8 cellular contexts compared by ENCODE assay signal in genomic region chr17:49677134-49677932, GRCh38. TPM values are rescaled to one million over a fixed set of nuclear protein-coding genes. Genes with fewer than 3 reads are reported as not detected.
DNase-seq lines count a peak whose midpoint lies in the region; ATAC-seq lines count a peak whose summit lies in the region.

No MANE protein-coding gene starts in this region.

- peaks cover 37% of the 10 kb centered on the region for H3K4me1 Mint-ChIP-seq in activated T-helper 17 cell treated with anti-CD3 and anti-CD28 coated beads, Interleukin-2, amount 50 U/mL, for 72 hours
- H3K4me1 Mint-ChIP-seq in naive thymus-derived CD8-positive, alpha-beta T cell = peaks cover 39 to 60% (median 58%) of the 10 kb centered on the region in 4 donors
- H3K4me1 Mint-ChIP-seq in stimulated activated memory B cell treated with anti-CD40 and anti-IgM and Interleukin-4, amounts not matched to agents 10 μg/mL and 1 μg/mL and 100 μg/mL, for 72 hours = peaks cover 47% of the 10 kb centered on the region

- POLR2A ChIA-PET in naive thymus-derived CD8-positive, alpha-beta T cell (lab: Charles Lee) = interaction anchor here (0.6 to 3.4 kb wide), 25 partner anchors 12 to 1569 kb away, joined by 3 to 60 read pairs (median 5); partner anchors contain the start of genes FAM117A, KAT7 and XYLT2

- peaks cover 4% of the 10 kb centered on the region for H3K9me3 Mint-ChIP-seq in activated T-helper 17 cell treated with anti-CD3 and anti-CD28 coated beads, Interleukin-2, amount 50 U/mL, for 72 hours
- H3K9me3 Mint-ChIP-seq in naive thymus-derived CD8-positive, alpha-beta T cell = peaks cover 0 to 5% (median 0%) of the 10 kb centered on the region in 9 donors
- H3K9me3 Mint-ChIP-seq in stimulated activated memory B cell treated with anti-CD40 and anti-IgM and Interleukin-4, amounts not matched to agents 10 μg/mL and 1 μg/mL and 100 μg/mL, for 72 hours = no peaks in the 10 kb centered on the region

- peaks cover 58% of the 10 kb centered on the region for H3K36me3 Mint-ChIP-seq in activated T-helper 17 cell treated with anti-CD3 and anti-CD28 coated beads, Interleukin-2, amount 50 U/mL, for 72 hours (ENCODE audit: low read depth)
- peaks cover 4 to 34% (median 5%) of the 10 kb centered on the region in 3 donors for H3K36me3 Mint-ChIP-seq in naive thymus-derived CD8-positive, alpha-beta T cell
- H3K36me3 Mint-ChIP-seq in stimulated activated memory B cell treated with anti-CD40 and anti-IgM and Interleukin-4, amounts not matched to agents 10 μg/mL and 1 μg/mL and 100 μg/mL, for 72 hours = peaks cover 7% of the 10 kb centered on the region

- H3K4me3 Mint-ChIP-seq in activated T-helper 17 cell treated with anti-CD3 and anti-CD28 coated beads, Interleukin-2, amount 50 U/mL, for 72 hours = peak overlapping the region; percentile 86
- H3K4me3 Mint-ChIP-seq in naive thymus-derived CD8-positive, alpha-beta T cell = peak overlapping the region; percentile 86 to 100 (median 96)
- H3K4me3 Mint-ChIP-seq in stimulated activated memory B cell treated with anti-CD40 and anti-IgM and Interleukin-4, amounts not matched to agents 10 μg/mL and 1 μg/mL and 100 μg/mL, for 72 hours = peak overlapping the region; percentile 83

- H3K27me3 Mint-ChIP-seq in activated T-helper 17 cell treated with anti-CD3 and anti-CD28 coated beads, Interleukin-2, amount 50 U/mL, for 72 hours = no peaks in the 10 kb centered on the region
- peaks cover 0 to 8% (median 0%) of the 10 kb centered on the region in 5 donors for H3K27me3 Mint-ChIP-seq in naive thymus-derived CD8-positive, alpha-beta T cell
- H3K27me3 Mint-ChIP-seq in stimulated activated memory B cell treated with anti-CD40 and anti-IgM and Interleukin-4, amounts not matched to agents 10 μg/mL and 1 μg/mL and 100 μg/mL, for 72 hours = no peaks in the 10 kb centered on the region

- peak; percentile 37 for ATAC-seq in GM21619 (IDR thresholded peaks at IDR 0.05; ENCODE audit: unreplicated experiment)
- peak; percentile 68 for ATAC-seq in activated T-helper 17 cell treated with anti-CD3 and anti-CD28 coated beads, Interleukin-2, amount 50 U/mL, for 72 hours (replicated peaks)
- ATAC-seq in naive thymus-derived CD8-positive, alpha-beta T cell = peak; percentile 56 to 57
- peak; percentile 77 for ATAC-seq in stimulated activated memory B cell treated with anti-CD40 and anti-IgM and Interleukin-4, amounts not matched to agents 10 μg/mL and 1 μg/mL and 100 μg/mL, for 72 hours

- peak; percentile 100 for DNase-seq in D341Med (ENCODE audit: low spot score)
- peak; percentile 91 for DNase-seq in LHCN-M2 (ENCODE audit: low read depth)
- DNase-seq in RPMI7951 (ENCODE audit: low read depth) = peak; percentile 84
- DNase-seq in fibroblast of peridontal ligament (ENCODE audit: extremely low read depth) = peak; percentile 92
- DNase-seq in naive thymus-derived CD8-positive, alpha-beta T cell = peak; percentile 92 to 99 (median 96)

- H3K27ac Mint-ChIP-seq in activated T-helper 17 cell treated with anti-CD3 and anti-CD28 coated beads, Interleukin-2, amount 50 U/mL, for 72 hours = peak overlapping the region; percentile 97
- peak overlapping the region; percentile 97 to 100 (median 99) for H3K27ac Mint-ChIP-seq in naive thymus-derived CD8-positive, alpha-beta T cell
- peak overlapping the region; percentile 91 for H3K27ac Mint-ChIP-seq in stimulated activated memory B cell treated with anti-CD40 and anti-IgM and Interleukin-4, amounts not matched to agents 10 μg/mL and 1 μg/mL and 100 μg/mL, for 72 hours

RNA-seq across cellular contexts. Expression of gene SPOP, which starts 0.6 kb away (rescaled TPM):
- 32.0 and 32.7 TPM in 2 replicates for total RNA-seq in LHCN-M2 (2014; rRNA removed)
- 22.3 TPM for polyA plus RNA-seq in LHCN-M2 (2012)
- 32.1 and 34.1 TPM in 2 replicates for total RNA-seq in RPMI7951 (2014; rRNA removed; shearing (Covaris generic))
- total RNA-seq in activated T-helper 17 cell treated with anti-CD3 and anti-CD28 coated beads, Interleukin-2, amount 50 U/mL, for 72 hours = 10 to 100 TPM; 62.3 to 66.8 TPM
- total RNA-seq in naive thymus-derived CD8-positive, alpha-beta T cell = 10 to 100 TPM; 91.0 to 92.0 TPM
- 100 to 1,000 TPM in 2 of 3 donors, 10 to 100 TPM in 1; 75.9 to 126 (median 103) TPM for polyA plus RNA-seq in naive thymus-derived CD8-positive, alpha-beta T cell

RNA-seq across cellular contexts. Expression of gene SLC35B1, which starts 30.4 kb away (rescaled TPM):
- total RNA-seq in LHCN-M2 (2014; rRNA removed) = 73.8 and 108 TPM in 2 replicates
- 70.8 TPM for polyA plus RNA-seq in LHCN-M2 (2012)
- total RNA-seq in RPMI7951 (2014; rRNA removed; shearing (Covaris generic)) = 52.0 and 63.8 TPM in 2 replicates
- 10 to 100 TPM; 29.1 to 60.9 TPM for total RNA-seq in activated T-helper 17 cell treated with anti-CD3 and anti-CD28 coated beads, Interleukin-2, amount 50 U/mL, for 72 hours
- 10 to 100 TPM; 38.8 to 39.7 TPM for total RNA-seq in naive thymus-derived CD8-positive, alpha-beta T cell
- polyA plus RNA-seq in naive thymus-derived CD8-positive, alpha-beta T cell = 10 to 100 TPM; 20.3 to 27.4 (median 21.8) TPM

Comparison
In these comparisons a context has a peak if more than half of its experiments do, and no peak if none do; other contexts are left out.
1. Peak in every context shown above with its lines: DNase-seq and ATAC-seq.